Comparison of ENCODE assay signal across 16 cellular contexts in the genomic region with DNA sequence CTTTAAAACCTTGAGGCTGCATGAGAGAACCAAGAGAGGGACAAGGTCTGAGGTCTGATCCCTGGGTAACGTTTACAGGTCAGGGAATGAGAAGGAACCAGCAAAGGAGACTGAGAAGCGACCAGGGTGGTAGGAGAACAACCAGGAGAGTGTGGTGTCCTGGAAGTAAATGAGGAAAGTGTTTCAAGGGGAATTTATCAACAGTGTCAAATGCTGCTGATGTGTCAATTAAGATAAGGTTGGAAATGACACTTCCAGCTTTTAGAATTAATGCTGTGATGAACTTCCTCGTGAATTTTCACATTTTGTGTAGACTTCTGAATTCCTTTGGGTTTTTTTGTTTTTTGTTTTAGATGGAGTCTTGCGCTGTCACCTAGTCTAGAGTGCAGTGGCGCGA.
DNase-seq lines count a peak whose midpoint lies in the region; ATAC-seq and TF ChIP-seq lines count a peak whose summit lies in the region.
"Had no signal": no experiment of that assay in that cellular context is flagged by ENCODE, and none has a peak within 500 bp of the region (broad histone marks: within the 10 kb centered on the region; RNA-seq: fewer than 3 reads in every experiment).

No MANE protein-coding gene starts in this region.

- no peak for TF ChIP-seq CTCF in Caco-2 (IDR thresholded peaks at IDR 0.05; ENCODE audit: insufficient read depth in 1 of 2, low read depth in 1 of 2, low read length in 1 of 2, severe bottlenecking in 1 of 2, unreplicated experiment in 1 of 2)

- POLR2A ChIA-PET in Caco-2 (lab: Charles Lee) = interaction anchor here (1.0 to 1.1 kb wide), 2 partner anchors 13 to 309 kb away, joined by 3 to 4 read pairs; a partner anchor contains a TSS
- POLR2A ChIA-PET in naive thymus-derived CD8-positive, alpha-beta T cell (lab: Charles Lee) = interaction anchor here (2.1 to 3.4 kb wide), 2 partner anchors 13 to 98 kb away, joined by 13 to 19 read pairs; a partner anchor contains a TSS

- intact Hi-C loops in Caco-2 (cut with micrococcal nuclease; ENCODE audit: unreplicated experiment) = loop anchor here (5.0 kb wide), 1 partner anchor 100 kb away; a partner anchor contains a TSS

- H3K36me3 Mint-ChIP-seq in Caco-2 (ENCODE audit: insufficient read depth, unreplicated experiment) (peaks cover 39% of the 10 kb centered on the region), T-helper 17 cell (ENCODE audit: low read depth) (peaks cover 3% of the 10 kb centered on the region)
- H3K36me3 Mint-ChIP-seq in naive thymus-derived CD8-positive, alpha-beta T cell = peaks cover under 1 to 19% (median 3%) of the 10 kb centered on the region in 3 donors

- CTCF ChIA-PET in Caco-2 (lab: Charles Lee) = interaction anchor here (1.0 to 1.3 kb wide), 5 partner anchors 13 to 86 kb away, joined by 3 to 5 read pairs (median 4); no protein-coding TSS in a partner anchor

- no TSS peak for BruUV-seq in Caco-2 (replicated peaks; lab: Mats Ljungman, UMichigan)

- no peak overlapping the region for H3K4me3 ChIP-seq in BLaER1
- no peak overlapping the region for H3K4me3 ChIP-seq in Caco-2 (ENCODE audit: low read depth, low read length)

- H3K27me3 Mint-ChIP-seq in Caco-2 (ENCODE audit: insufficient read depth, unreplicated experiment) = no peaks in the 10 kb centered on the region
- H3K27me3 Mint-ChIP-seq in T-helper 17 cell = peaks cover 17% of the 10 kb centered on the region
- peaks cover 0 to 7% (median 2%) of the 10 kb centered on the region in 5 donors for H3K27me3 Mint-ChIP-seq in naive thymus-derived CD8-positive, alpha-beta T cell

- H3K27ac ChIP-seq in BLaER1 = 0 out of 2 replicates have a peak overlapping the region, but pooled peaks have one; percentile 99

- DNase-seq in Caco-2 (no peak), T-helper 17 cell (no peak), UCSD-AML1 (lab: John Stamatoyannopoulos, UW; ENCODE audit: unreplicated experiment) (no peak), DMS114 treated with DMSO at 0.1 percent for 48 hours (lab: John Stamatoyannopoulos, UW; ENCODE audit: unreplicated experiment) (no peak)
- no peak for DNase-seq in naive thymus-derived CD8-positive, alpha-beta T cell
- DNase-seq: activated CD4-positive, alpha-beta T cell treated with anti-CD3 and anti-CD28 coated beads for 4 hours; activated CD8-positive, alpha-beta memory T cell treated with anti-CD3 and anti-CD28 coated beads, Interleukin-2, amount 50 U/mL, for 4 hours; Calu3; kidney; NCI-H2107; SIG-M5; sigmoid colon; stimulated activated naive CD8-positive, alpha-beta T cell treated with anti-CD3 and anti-CD28 coated beads, Interleukin-15, amount 100 ng/mL, for 72 hours had no signal

- H3K27ac Mint-ChIP-seq in Caco-2 (ENCODE audit: unreplicated experiment) (peak overlapping the region; percentile 88), T-helper 17 cell (peak overlapping the region; percentile 93)
- H3K27ac Mint-ChIP-seq in naive thymus-derived CD8-positive, alpha-beta T cell = peak overlapping the region in 6 of 10 donors; percentile 18 to 94 (median 88)

- peaks cover 34% of the 10 kb centered on the region for H4K20me1 ChIP-seq in BLaER1

- ATAC-seq in T-helper 17 cell (no peak), HG03460 (IDR thresholded peaks at IDR 0.05; ENCODE audit: unreplicated experiment) (no peak), GM19328 (IDR thresholded peaks at IDR 0.05; ENCODE audit: unreplicated experiment) (no peak)
- no peak for ATAC-seq in naive thymus-derived CD8-positive, alpha-beta T cell
- ATAC-seq: stimulated activated naive CD8-positive, alpha-beta T cell treated with anti-CD3 and anti-CD28 coated beads, Interleukin-15, amount 100 ng/mL, for 72 hours had no signal

- peaks cover 4% of the 10 kb centered on the region for H3K36me3 ChIP-seq in BLaER1
- H3K36me3 ChIP-seq in Caco-2 (ENCODE audit: control insufficient read depth, insufficient read depth, low read length) = no peaks in the 10 kb centered on the region
- H3K36me3 ChIP-seq: sigmoid colon had no signal

- no peak overlapping the region for H3K4me2 ChIP-seq in BLaER1

- H3K9me3 Mint-ChIP-seq in Caco-2 (ENCODE audit: unreplicated experiment) = no peaks in the 10 kb centered on the region
- no peaks in the 10 kb centered on the region for H3K9me3 Mint-ChIP-seq in naive thymus-derived CD8-positive, alpha-beta T cell
- H3K9me3 Mint-ChIP-seq: stimulated activated naive CD8-positive, alpha-beta T cell treated with anti-CD3 and anti-CD28 coated beads, Interleukin-15, amount 100 ng/mL, for 72 hours had no signal

- H3K4me1 Mint-ChIP-seq in Caco-2 (ENCODE audit: low read depth, unreplicated experiment) = peaks cover 38% of the 10 kb centered on the region
- peaks cover 41% of the 10 kb centered on the region for H3K4me1 Mint-ChIP-seq in T-helper 17 cell
- peaks cover 16 to 40% (median 36%) of the 10 kb centered on the region in 4 donors for H3K4me1 Mint-ChIP-seq in naive thymus-derived CD8-positive, alpha-beta T cell

- H3K27me3 ChIP-seq in BLaER1 (no peaks in the 10 kb centered on the region), Caco-2 (replicated peaks; ENCODE audit: control insufficient read depth, insufficient read depth, low read length) (no peaks in the 10 kb centered on the region)
- H3K27me3 ChIP-seq: sigmoid colon had no signal

- no peak overlapping the region for H3K9ac ChIP-seq in BLaER1

- H3K4me1 ChIP-seq in BLaER1 (peaks cover 36% of the 10 kb centered on the region), Caco-2 (peaks cover 33% of the 10 kb centered on the region)

- H3K4me3 Mint-ChIP-seq in Caco-2 (ENCODE audit: unreplicated experiment) (no peak overlapping the region), T-helper 17 cell (peak overlapping the region; percentile 93)
- H3K4me3 Mint-ChIP-seq in naive thymus-derived CD8-positive, alpha-beta T cell = peak overlapping the region in 6 of 10 donors; percentile 26 to 96 (median 78)

- H3K9me3 ChIP-seq in BLaER1 (no peaks in the 10 kb centered on the region), Caco-2 (no peaks in the 10 kb centered on the region), T-helper 17 cell (ENCODE audit: control insufficient read depth, low read length, poor library complexity, severe bottlenecking) (no peaks in the 10 kb centered on the region)
- H3K9me3 ChIP-seq: sigmoid colon had no signal
